Comparison of ENCODE assay signal across 1 cellular context in the genomic region with DNA sequence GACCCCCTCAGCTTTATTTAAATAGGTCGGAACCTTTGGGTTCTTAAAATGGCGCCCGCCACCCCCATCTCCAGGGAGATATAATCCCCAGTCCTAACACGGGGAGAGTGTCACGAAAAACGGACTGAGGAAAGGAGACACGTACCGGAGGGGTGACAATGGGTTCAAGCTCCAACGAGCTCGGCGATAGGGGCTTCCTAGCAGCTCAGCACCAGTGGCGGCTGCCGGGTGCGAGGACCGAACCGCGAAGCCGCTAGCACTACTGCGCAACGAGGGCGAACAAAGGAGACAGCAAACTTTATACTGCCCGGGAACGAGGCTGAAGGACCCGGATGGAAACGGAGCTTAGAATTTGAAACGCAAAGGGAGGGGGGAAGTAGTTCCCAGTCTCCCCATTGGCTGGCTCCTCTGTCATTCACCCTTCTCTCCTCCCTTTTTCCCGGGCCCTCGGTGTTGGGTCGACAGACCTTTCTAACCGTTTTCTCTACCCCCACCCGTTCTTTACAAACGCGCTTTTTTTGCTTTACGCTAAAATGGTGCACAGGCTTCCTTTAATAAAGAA.
TF ChIP-seq lines count a peak whose summit lies in the region.

A gene (minus strand): TSS at position 274 of the 562 bp plus-strand sequence. CDS start 1,298 bp downstream, outside the sequence.

TF ChIP-seq in HepG2, 621 proteins besides CTCF, POLR2A, EP300 and RAD21 (continued from another document and continues in another):
- TF ChIP-seq, protein P1, sequence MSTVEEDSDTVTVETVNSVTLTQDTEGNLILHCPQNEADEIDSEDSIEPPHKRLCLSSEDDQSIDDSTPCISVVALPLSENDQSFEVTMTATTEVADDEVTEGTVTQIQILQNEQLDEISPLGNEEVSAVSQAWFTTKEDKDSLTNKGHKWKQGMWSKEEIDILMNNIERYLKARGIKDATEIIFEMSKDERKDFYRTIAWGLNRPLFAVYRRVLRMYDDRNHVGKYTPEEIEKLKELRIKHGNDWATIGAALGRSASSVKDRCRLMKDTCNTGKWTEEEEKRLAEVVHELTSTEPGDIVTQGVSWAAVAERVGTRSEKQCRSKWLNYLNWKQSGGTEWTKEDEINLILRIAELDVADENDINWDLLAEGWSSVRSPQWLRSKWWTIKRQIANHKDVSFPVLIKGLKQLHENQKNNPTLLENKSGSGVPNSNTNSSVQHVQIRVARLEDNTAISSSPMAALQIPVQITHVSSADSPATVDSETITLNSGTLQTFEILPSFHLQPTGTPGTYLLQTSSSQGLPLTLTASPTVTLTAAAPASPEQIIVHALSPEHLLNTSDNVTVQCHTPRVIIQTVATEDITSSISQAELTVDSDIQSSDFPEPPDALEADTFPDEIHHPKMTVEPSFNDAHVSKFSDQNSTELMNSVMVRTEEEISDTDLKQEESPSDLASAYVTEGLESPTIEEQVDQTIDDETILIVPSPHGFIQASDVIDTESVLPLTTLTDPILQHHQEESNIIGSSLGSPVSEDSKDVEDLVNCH (CRISPR knock-in tag; IDR thresholded peaks at IDR 0.05) = peak; percentile 78; the same call in 1 of the 2 replicates
- TF ChIP-seq, protein P2, sequence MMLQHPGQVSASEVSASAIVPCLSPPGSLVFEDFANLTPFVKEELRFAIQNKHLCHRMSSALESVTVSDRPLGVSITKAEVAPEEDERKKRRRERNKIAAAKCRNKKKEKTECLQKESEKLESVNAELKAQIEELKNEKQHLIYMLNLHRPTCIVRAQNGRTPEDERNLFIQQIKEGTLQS (CRISPR knock-in tag; IDR thresholded peaks at IDR 0.05) = no peak
- TF ChIP-seq, protein P3, sequence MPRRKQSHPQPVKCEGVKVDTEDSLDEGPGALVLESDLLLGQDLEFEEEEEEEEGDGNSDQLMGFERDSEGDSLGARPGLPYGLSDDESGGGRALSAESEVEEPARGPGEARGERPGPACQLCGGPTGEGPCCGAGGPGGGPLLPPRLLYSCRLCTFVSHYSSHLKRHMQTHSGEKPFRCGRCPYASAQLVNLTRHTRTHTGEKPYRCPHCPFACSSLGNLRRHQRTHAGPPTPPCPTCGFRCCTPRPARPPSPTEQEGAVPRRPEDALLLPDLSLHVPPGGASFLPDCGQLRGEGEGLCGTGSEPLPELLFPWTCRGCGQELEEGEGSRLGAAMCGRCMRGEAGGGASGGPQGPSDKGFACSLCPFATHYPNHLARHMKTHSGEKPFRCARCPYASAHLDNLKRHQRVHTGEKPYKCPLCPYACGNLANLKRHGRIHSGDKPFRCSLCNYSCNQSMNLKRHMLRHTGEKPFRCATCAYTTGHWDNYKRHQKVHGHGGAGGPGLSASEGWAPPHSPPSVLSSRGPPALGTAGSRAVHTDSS (CRISPR knock-in tag; conservative IDR thresholded peaks at IDR 0.05) = no peak
- TF ChIP-seq ZNF343 (CRISPR knock-in tag; IDR thresholded peaks at IDR 0.05) = no peak
- TF ChIP-seq, protein P4, sequence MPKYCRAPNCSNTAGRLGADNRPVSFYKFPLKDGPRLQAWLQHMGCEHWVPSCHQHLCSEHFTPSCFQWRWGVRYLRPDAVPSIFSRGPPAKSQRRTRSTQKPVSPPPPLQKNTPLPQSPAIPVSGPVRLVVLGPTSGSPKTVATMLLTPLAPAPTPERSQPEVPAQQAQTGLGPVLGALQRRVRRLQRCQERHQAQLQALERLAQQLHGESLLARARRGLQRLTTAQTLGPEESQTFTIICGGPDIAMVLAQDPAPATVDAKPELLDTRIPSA (CRISPR knock-in tag; IDR thresholded peaks at IDR 0.05; ENCODE audit: borderline replicate concordance) = no peak
- no peak for TF ChIP-seq ESRRA (CRISPR knock-in tag; IDR thresholded peaks at IDR 0.05; ENCODE audit: low read depth)
- TF ChIP-seq ZFP37 (CRISPR knock-in tag; IDR thresholded peaks at IDR 0.05; ENCODE audit: borderline replicate concordance) = 0 out of 2 replicates have a peak, but pooled peaks have one; percentile 27
- peak; percentile 81; the same call in 1 of the 2 replicates for TF ChIP-seq YEATS4 (CRISPR knock-in tag; IDR thresholded peaks at IDR 0.05; ENCODE audit: borderline replicate concordance)
- TF ChIP-seq, protein P5, sequence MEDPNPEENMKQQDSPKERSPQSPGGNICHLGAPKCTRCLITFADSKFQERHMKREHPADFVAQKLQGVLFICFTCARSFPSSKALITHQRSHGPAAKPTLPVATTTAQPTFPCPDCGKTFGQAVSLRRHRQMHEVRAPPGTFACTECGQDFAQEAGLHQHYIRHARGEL (CRISPR knock-in tag; IDR thresholded peaks at IDR 0.05) = no peak
- TF ChIP-seq, protein P6, sequence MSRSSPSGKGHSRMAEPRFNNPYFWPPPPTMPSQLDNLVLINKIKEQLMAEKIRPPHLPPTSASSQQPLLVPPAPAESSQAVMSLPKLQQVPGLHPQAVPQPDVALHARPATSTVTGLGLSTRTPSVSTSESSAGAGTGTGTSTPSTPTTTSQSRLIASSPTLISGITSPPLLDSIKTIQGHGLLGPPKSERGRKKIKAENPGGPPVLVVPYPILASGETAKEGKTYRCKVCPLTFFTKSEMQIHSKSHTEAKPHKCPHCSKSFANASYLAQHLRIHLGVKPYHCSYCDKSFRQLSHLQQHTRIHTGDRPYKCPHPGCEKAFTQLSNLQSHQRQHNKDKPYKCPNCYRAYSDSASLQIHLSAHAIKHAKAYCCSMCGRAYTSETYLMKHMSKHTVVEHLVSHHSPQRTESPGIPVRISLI (CRISPR knock-in tag; IDR thresholded peaks at IDR 0.05; ENCODE audit: borderline replicate concordance) = no peak
- TF ChIP-seq MAF1 (CRISPR knock-in tag; IDR thresholded peaks at IDR 0.05; ENCODE audit: borderline replicate concordance) = no peak
- no peak for TF ChIP-seq ZNF367 (CRISPR knock-in tag; IDR thresholded peaks at IDR 0.05; ENCODE audit: borderline replicate concordance)
- no peak for TF ChIP-seq HNRNPL (IDR thresholded peaks at IDR 0.05; ENCODE audit: low read depth, low read length)
- no peak for TF ChIP-seq CBX2 (IDR thresholded peaks at IDR 0.05; ENCODE audit: low read depth, low read length)
- TF ChIP-seq CBX2 (CRISPR knock-in tag; IDR thresholded peaks at IDR 0.05; ENCODE audit: low read depth) = no peak
- TF ChIP-seq FOXJ3 (CRISPR knock-in tag; IDR thresholded peaks at IDR 0.05; ENCODE audit: borderline replicate concordance) = no peak
- TF ChIP-seq, protein P7, sequence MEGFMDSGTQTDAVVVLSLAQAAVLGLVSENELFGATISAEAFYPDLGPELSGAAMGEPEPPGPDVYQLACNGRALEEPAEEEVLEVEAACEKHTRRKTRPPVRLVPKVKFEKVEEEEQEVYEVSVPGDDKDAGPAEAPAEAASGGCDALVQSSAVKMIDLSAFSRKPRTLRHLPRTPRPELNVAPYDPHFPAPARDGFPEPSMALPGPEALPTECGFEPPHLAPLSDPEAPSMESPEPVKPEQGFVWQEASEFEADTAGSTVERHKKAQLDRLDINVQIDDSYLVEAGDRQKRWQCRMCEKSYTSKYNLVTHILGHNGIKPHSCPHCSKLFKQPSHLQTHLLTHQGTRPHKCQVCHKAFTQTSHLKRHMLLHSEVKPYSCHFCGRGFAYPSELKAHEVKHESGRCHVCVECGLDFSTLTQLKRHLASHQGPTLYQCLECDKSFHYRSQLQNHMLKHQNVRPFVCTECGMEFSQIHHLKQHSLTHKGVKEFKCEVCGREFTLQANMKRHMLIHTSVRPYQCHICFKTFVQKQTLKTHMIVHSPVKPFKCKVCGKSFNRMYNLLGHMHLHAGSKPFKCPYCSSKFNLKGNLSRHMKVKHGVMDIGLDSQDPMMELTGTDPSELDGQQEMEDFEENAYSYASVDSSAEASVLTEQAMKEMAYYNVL (CRISPR knock-in tag; IDR thresholded peaks at IDR 0.05; ENCODE audit: borderline replicate concordance) = no peak
- TF ChIP-seq NPAS2 (CRISPR knock-in tag; IDR thresholded peaks at IDR 0.05; ENCODE audit: borderline replicate concordance) = no peak
- TF ChIP-seq ZNF235 (CRISPR knock-in tag; IDR thresholded peaks at IDR 0.05; ENCODE audit: borderline replicate concordance) = no peak
- TF ChIP-seq ZNF230 (CRISPR knock-in tag; IDR thresholded peaks at IDR 0.05) = no peak
- no peak for TF ChIP-seq ZNF713 (CRISPR knock-in tag; IDR thresholded peaks at IDR 0.05)
- TF ChIP-seq, protein P8, sequence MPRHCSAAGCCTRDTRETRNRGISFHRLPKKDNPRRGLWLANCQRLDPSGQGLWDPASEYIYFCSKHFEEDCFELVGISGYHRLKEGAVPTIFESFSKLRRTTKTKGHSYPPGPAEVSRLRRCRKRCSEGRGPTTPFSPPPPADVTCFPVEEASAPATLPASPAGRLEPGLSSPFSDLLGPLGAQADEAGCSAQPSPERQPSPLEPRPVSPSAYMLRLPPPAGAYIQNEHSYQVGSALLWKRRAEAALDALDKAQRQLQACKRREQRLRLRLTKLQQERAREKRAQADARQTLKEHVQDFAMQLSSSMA (CRISPR knock-in tag; IDR thresholded peaks at IDR 0.05) = no peak
- peak; percentile 59 for TF ChIP-seq KAT8 (CRISPR knock-in tag; IDR thresholded peaks at IDR 0.05)
- peak; percentile 74 for TF ChIP-seq PHF8 (CRISPR knock-in tag; IDR thresholded peaks at IDR 0.05)
- no peak for TF ChIP-seq ZNF567 (CRISPR knock-in tag; IDR thresholded peaks at IDR 0.05; ENCODE audit: borderline replicate concordance)
- TF ChIP-seq FOXK1 (CRISPR knock-in tag; IDR thresholded peaks at IDR 0.05; ENCODE audit: borderline replicate concordance, low read depth) = no peak
- no peak for TF ChIP-seq EEA1 (CRISPR knock-in tag; IDR thresholded peaks at IDR 0.05; ENCODE audit: borderline replicate concordance)
- TF ChIP-seq TARDBP (CRISPR knock-in tag; IDR thresholded peaks at IDR 0.05) = no peak
- TF ChIP-seq, protein P9, sequence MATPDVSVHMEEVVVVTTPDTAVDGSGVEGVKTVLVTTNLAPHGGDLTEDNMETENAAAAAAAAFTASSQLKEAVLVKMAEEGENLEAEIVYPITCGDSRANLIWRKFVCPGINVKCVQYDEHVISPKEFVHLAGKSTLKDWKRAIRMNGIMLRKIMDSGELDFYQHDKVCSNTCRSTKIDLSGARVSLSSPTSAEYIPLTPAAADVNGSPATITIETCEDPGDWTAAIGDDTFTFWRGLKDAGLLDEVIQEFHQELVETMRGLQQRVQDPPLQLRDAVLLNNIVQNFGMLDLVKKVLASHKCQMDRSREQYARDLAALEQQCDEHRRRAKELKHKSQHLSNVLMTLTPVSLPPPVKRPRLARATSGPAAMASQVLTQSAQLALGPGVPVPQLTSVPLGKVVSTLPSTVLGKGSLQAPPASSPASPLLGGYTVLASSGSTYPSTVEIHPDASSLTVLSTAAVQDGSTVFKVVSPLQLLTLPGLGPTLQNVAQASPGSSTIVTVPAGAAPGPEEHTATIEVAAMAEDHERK (CRISPR knock-in tag; IDR thresholded peaks at IDR 0.05; ENCODE audit: low read depth) = no peak
- TF ChIP-seq, protein P10, sequence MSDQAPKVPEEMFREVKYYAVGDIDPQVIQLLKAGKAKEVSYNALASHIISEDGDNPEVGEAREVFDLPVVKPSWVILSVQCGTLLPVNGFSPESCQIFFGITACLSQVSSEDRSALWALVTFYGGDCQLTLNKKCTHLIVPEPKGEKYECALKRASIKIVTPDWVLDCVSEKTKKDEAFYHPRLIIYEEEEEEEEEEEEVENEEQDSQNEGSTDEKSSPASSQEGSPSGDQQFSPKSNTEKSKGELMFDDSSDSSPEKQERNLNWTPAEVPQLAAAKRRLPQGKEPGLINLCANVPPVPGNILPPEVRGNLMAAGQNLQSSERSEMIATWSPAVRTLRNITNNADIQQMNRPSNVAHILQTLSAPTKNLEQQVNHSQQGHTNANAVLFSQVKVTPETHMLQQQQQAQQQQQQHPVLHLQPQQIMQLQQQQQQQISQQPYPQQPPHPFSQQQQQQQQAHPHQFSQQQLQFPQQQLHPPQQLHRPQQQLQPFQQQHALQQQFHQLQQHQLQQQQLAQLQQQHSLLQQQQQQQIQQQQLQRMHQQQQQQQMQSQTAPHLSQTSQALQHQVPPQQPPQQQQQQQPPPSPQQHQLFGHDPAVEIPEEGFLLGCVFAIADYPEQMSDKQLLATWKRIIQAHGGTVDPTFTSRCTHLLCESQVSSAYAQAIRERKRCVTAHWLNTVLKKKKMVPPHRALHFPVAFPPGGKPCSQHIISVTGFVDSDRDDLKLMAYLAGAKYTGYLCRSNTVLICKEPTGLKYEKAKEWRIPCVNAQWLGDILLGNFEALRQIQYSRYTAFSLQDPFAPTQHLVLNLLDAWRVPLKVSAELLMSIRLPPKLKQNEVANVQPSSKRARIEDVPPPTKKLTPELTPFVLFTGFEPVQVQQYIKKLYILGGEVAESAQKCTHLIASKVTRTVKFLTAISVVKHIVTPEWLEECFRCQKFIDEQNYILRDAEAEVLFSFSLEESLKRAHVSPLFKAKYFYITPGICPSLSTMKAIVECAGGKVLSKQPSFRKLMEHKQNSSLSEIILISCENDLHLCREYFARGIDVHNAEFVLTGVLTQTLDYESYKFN (CRISPR knock-in tag; conservative IDR thresholded peaks at IDR 0.05) = peak; percentile 8; the same call in 1 of the 2 replicates
- TF ChIP-seq, protein P11, sequence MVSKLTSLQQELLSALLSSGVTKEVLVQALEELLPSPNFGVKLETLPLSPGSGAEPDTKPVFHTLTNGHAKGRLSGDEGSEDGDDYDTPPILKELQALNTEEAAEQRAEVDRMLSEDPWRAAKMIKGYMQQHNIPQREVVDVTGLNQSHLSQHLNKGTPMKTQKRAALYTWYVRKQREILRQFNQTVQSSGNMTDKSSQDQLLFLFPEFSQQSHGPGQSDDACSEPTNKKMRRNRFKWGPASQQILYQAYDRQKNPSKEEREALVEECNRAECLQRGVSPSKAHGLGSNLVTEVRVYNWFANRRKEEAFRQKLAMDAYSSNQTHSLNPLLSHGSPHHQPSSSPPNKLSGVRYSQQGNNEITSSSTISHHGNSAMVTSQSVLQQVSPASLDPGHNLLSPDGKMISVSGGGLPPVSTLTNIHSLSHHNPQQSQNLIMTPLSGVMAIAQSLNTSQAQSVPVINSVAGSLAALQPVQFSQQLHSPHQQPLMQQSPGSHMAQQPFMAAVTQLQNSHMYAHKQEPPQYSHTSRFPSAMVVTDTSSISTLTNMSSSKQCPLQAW (CRISPR knock-in tag; IDR thresholded peaks at IDR 0.05) = no peak
- TF ChIP-seq, protein P12, sequence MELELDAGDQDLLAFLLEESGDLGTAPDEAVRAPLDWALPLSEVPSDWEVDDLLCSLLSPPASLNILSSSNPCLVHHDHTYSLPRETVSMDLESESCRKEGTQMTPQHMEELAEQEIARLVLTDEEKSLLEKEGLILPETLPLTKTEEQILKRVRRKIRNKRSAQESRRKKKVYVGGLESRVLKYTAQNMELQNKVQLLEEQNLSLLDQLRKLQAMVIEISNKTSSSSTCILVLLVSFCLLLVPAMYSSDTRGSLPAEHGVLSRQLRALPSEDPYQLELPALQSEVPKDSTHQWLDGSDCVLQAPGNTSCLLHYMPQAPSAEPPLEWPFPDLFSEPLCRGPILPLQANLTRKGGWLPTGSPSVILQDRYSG (CRISPR knock-in tag; IDR thresholded peaks at IDR 0.05) = no peak
- TF ChIP-seq, protein P13, sequence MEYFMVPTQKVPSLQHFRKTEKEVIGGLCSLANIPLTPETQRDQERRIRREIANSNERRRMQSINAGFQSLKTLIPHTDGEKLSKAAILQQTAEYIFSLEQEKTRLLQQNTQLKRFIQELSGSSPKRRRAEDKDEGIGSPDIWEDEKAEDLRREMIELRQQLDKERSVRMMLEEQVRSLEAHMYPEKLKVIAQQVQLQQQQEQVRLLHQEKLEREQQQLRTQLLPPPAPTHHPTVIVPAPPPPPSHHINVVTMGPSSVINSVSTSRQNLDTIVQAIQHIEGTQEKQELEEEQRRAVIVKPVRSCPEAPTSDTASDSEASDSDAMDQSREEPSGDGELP (IDR thresholded peaks at IDR 0.05; ENCODE audit: borderline replicate concordance, low read depth) = no peak
- no peak for TF ChIP-seq KDM6A (CRISPR knock-in tag; IDR thresholded peaks at IDR 0.05; ENCODE audit: low read depth)
- peak; percentile 41; the same call in 1 of the 2 replicates for TF ChIP-seq TBX2 (CRISPR knock-in tag; IDR thresholded peaks at IDR 0.05; ENCODE audit: borderline replicate concordance)
- no peak for TF ChIP-seq FOXA1 (IDR thresholded peaks at IDR 0.05)
- no peak for TF ChIP-seq FOXA1 (CRISPR knock-in tag; IDR thresholded peaks at IDR 0.05)
- no peak for TF ChIP-seq ZNF850 (CRISPR knock-in tag; conservative IDR thresholded peaks at IDR 0.05)
